In genomic region chr7:128863433-128863989, GRCh38 we compare ENCODE assay signal across 8 cellular contexts. TPM values are rescaled to one million over a fixed set of nuclear protein-coding genes. Genes with fewer than 3 reads are reported as not detected.
DNase-seq lines count a peak whose midpoint lies in the region; ATAC-seq and TF ChIP-seq lines count a peak whose summit lies in the region.

No MANE protein-coding gene starts in this region.

- POLR2A ChIA-PET in Panc1 (lab: Charles Lee) = interaction anchor here (0.6 kb wide), 1 partner anchor 1126 kb away, joined by 9 read pairs; no protein-coding TSS in a partner anchor
- POLR2A ChIA-PET in activated naive CD8-positive, alpha-beta T cell treated with anti-CD3 and anti-CD28 coated beads, Interleukin-2, amount 10 ng/mL, durations not matched to agents 7 days and 5 days (lab: Charles Lee) = interaction anchor here (0.6 to 1.5 kb wide), 6 partner anchors 8 to 190 kb away, joined by 3 to 11 read pairs (median 6); partner anchors contain the start of gene CCDC136

- CTCF ChIA-PET in Panc1 (lab: Charles Lee) = interaction anchor here (0.6 kb wide), 1 partner anchor 192 kb away, joined by 8 read pairs; no protein-coding TSS in a partner anchor

- H3K27me3 ChIP-seq in Panc1 (ENCODE audit: control insufficient read depth, insufficient read depth, low read length) = no peaks in the 10 kb centered on the region
- no peaks in the 10 kb centered on the region for H3K27me3 ChIP-seq in skeletal muscle tissue (ENCODE audit: control insufficient read depth in 3 of 3, insufficient read depth in 3 of 3, low read length in 3 of 3)

- H3K4me3 Mint-ChIP-seq in activated naive CD8-positive, alpha-beta T cell treated with anti-CD3 and anti-CD28 coated beads, Interleukin-2, amount 10 ng/mL, durations not matched to agents 7 days and 5 days = peak overlapping the region; percentile 100

- H3K27me3 Mint-ChIP-seq in activated naive CD8-positive, alpha-beta T cell treated with anti-CD3 and anti-CD28 coated beads, Interleukin-2, amount 10 ng/mL, durations not matched to agents 7 days and 5 days = peaks cover 1% of the 10 kb centered on the region

- no TSS peak for BruUV-seq in Panc1 (replicated peaks; lab: Mats Ljungman, UMichigan)

- H3K9me3 ChIP-seq in Panc1 (ENCODE audit: control insufficient read depth, insufficient read depth, low read depth, low read length) (no peaks in the 10 kb centered on the region), skeletal muscle tissue (ENCODE audit: control insufficient read depth in 3 of 3, low read length in 3 of 3) (no peaks in the 10 kb centered on the region)

- H3K36me3 Mint-ChIP-seq in activated naive CD8-positive, alpha-beta T cell treated with anti-CD3 and anti-CD28 coated beads, Interleukin-2, amount 10 ng/mL, durations not matched to agents 7 days and 5 days = peaks cover 3% of the 10 kb centered on the region

- peaks cover 19% of the 10 kb centered on the region for H3K4me1 Mint-ChIP-seq in activated naive CD8-positive, alpha-beta T cell treated with anti-CD3 and anti-CD28 coated beads, Interleukin-2, amount 10 ng/mL, durations not matched to agents 7 days and 5 days

- peak overlapping the region; percentile 85 to 94 (median 90) for H3K9ac ChIP-seq in skeletal muscle tissue (ENCODE audit: low read depth in 1 of 3, low read length in 3 of 3)

- H3K27ac ChIP-seq in Panc1 (ENCODE audit: low read length) = peak overlapping the region; percentile 95
- peak overlapping the region; percentile 89 for H3K27ac ChIP-seq in skeletal muscle tissue (ENCODE audit: low read depth, low read length)

- peak; percentile 55 for DNase-seq in Caki2 (ENCODE audit: low read depth)
- peak; percentile 28 for DNase-seq in HS-5 (ENCODE audit: low read depth)
- no peak for DNase-seq in Panc1 (ENCODE audit: low read depth, low spot score)
- peak; percentile 56 for DNase-seq in activated naive CD8-positive, alpha-beta T cell treated with anti-CD3 and anti-CD28 coated beads, Interleukin-2, amount 10 ng/mL, durations not matched to agents 7 days and 5 days

- in situ Hi-C loops in Caki2 (cut with HindIII; ENCODE audit: low pct_unique_long_range_greater_than_20kb, low sequenced_read_pairs) = no loop called here
- in situ Hi-C loops in Panc1 (cut with HindIII; ENCODE audit: low pct_unique_long_range_greater_than_20kb, low sequenced_read_pairs) = no loop called here

- TF ChIP-seq CTCF in Panc1 (IDR thresholded peaks at IDR 0.05) = peak; percentile 53

- peak; percentile 46 for ATAC-seq in GM19395 (IDR thresholded peaks at IDR 0.05; ENCODE audit: unreplicated experiment)
- peak; percentile 52 for ATAC-seq in Panc1
- peak; percentile 31 for ATAC-seq in activated naive CD8-positive, alpha-beta T cell treated with anti-CD3 and anti-CD28 coated beads, Interleukin-2, amount 10 ng/mL, durations not matched to agents 7 days and 5 days (ENCODE audit: low read depth)
- ATAC-seq in HG03108 (IDR thresholded peaks at IDR 0.05; ENCODE audit: unreplicated experiment) = no peak

- H3K4me1 ChIP-seq in Panc1 (ENCODE audit: control insufficient read depth, insufficient read depth, low read length) = peaks cover 11% of the 10 kb centered on the region
- H3K4me1 ChIP-seq in skeletal muscle tissue (ENCODE audit: control insufficient read depth in 3 of 3, insufficient read depth in 3 of 3, low read length in 3 of 3) = peaks cover 46 to 56% (median 51%) of the 10 kb centered on the region in 3 donors

- H3K36me3 ChIP-seq in Panc1 (ENCODE audit: control insufficient read depth, insufficient read depth, low read length) = peaks cover 3% of the 10 kb centered on the region; the same call in 1 of the 2 replicates
- peaks cover 17 to 20% (median 20%) of the 10 kb centered on the region in 3 donors for H3K36me3 ChIP-seq in skeletal muscle tissue (ENCODE audit: control insufficient read depth in 3 of 3, insufficient read depth in 3 of 3, low read length in 3 of 3)

- intact Hi-C loops in Panc1 (cut with micrococcal nuclease; ENCODE audit: unreplicated experiment) = no loop called here

- H3K27ac Mint-ChIP-seq in activated naive CD8-positive, alpha-beta T cell treated with anti-CD3 and anti-CD28 coated beads, Interleukin-2, amount 10 ng/mL, durations not matched to agents 7 days and 5 days = peak overlapping the region; percentile 99

- H3K4me3 ChIP-seq in Panc1 (ENCODE audit: low read depth in 2 of 2, low read length in 2 of 2) (peak overlapping the region; percentile 99 to 100), iPS-11a (ENCODE audit: low read depth, low read length) (peak overlapping the region; percentile 96), skeletal muscle tissue (ENCODE audit: low read length in 3 of 3) (peak overlapping the region; percentile 92 to 99 (median 98))

- H3K9me3 Mint-ChIP-seq in activated naive CD8-positive, alpha-beta T cell treated with anti-CD3 and anti-CD28 coated beads, Interleukin-2, amount 10 ng/mL, durations not matched to agents 7 days and 5 days = no peaks in the 10 kb centered on the region

RNA-seq across cellular contexts. Expression of gene ATP6V1F, which starts 0.9 kb away (rescaled TPM):
- total RNA-seq in Caki2 (2014; rRNA removed; shearing (Covaris generic); ENCODE audit: low replicate concordance) = 168 and 191 TPM in 2 replicates
- total RNA-seq in Panc1 (2021; ENCODE audit: unreplicated experiment) (151 TPM), skeletal muscle tissue (66.3 TPM)
- polyA plus RNA-seq in Panc1 (2012; ENCODE audit: insufficient read length) = 291 TPM
- total RNA-seq in activated naive CD8-positive, alpha-beta T cell treated with anti-CD3 and anti-CD28 coated beads, Interleukin-2, amount 10 ng/mL, durations not matched to agents 7 days and 5 days = 100 to 1,000 TPM; 134 TPM

RNA-seq across cellular contexts. Expression of gene FLNC, which starts 33.3 kb away (rescaled TPM):
- total RNA-seq in Caki2 (2014; rRNA removed; shearing (Covaris generic); ENCODE audit: low replicate concordance) = 0.12 TPM in 1 of 2 replicates, not detected in the other
- total RNA-seq in Panc1 (2021; ENCODE audit: unreplicated experiment) (10.2 TPM), skeletal muscle tissue (611 TPM)
- polyA plus RNA-seq in Panc1 (2012; ENCODE audit: insufficient read length) = 7.4 TPM
- total RNA-seq in activated naive CD8-positive, alpha-beta T cell treated with anti-CD3 and anti-CD28 coated beads, Interleukin-2, amount 10 ng/mL, durations not matched to agents 7 days and 5 days = not detected

RNA-seq across cellular contexts. Expression of gene KCP, which starts 47.0 kb away (rescaled TPM):
- total RNA-seq in Caki2 (2014; rRNA removed; shearing (Covaris generic); ENCODE audit: low replicate concordance) = 2.1 and 5.1 TPM in 2 replicates
- total RNA-seq in Panc1 (2021; ENCODE audit: unreplicated experiment) (0.13 TPM), skeletal muscle tissue (under 0.01 TPM)
- 0.38 TPM for polyA plus RNA-seq in Panc1 (2012; ENCODE audit: insufficient read length)
- total RNA-seq in activated naive CD8-positive, alpha-beta T cell treated with anti-CD3 and anti-CD28 coated beads, Interleukin-2, amount 10 ng/mL, durations not matched to agents 7 days and 5 days = under 1 TPM; 0.57 to 0.69 TPM

Comparison
In these comparisons a context has a peak if more than half of its experiments do, and no peak if none do; other contexts are left out.
1. RNA of gene FLNC, which starts 33.3 kb away (total RNA-seq): 611 TPM in skeletal muscle tissue (single experiment); 10.2 TPM in Panc1 (single experiment), 0.12 TPM in Caki2 and not detected in activated naive CD8-positive, alpha-beta T cell treated with anti-CD3 and anti-CD28 coated beads, Interleukin-2, amount 10 ng/mL, durations not matched to agents 7 days and 5 days; every median in the first group is over 10 times any median in the second.
2. Peak in every context shown above with its lines, with median percentiles within 50 percentile points of each other: H3K4me3 ChIP-seq.